ENCODE assay signal across 30 cellular contexts in the genomic region with DNA sequence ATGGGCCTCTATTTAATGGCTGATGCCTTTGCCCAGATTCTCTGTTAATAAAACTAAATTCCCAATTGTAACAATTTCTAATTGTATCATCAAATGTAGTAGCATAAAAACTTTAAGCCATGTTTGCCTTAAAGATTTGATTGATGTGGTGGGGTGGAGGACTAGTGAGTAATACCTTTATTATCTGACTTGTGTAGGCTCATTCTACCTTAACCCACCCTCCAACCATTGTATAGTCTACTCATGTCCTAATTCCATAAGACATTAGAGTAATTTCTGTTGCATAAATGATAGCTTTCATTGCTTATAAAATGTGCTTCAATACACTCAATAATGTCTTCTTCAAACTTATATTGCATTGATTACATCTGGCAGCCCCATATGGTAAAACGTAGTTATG.
"Had no signal": no experiment of that assay in that cellular context is flagged by ENCODE, and none has a peak within 500 bp of the region (broad histone marks: within the 10 kb centered on the region; RNA-seq: fewer than 3 reads in every experiment).

No MANE protein-coding gene starts in this region.

- H3K4me1 ChIP-seq: ascending aorta had no signal

- H3K9me3 Mint-ChIP-seq: activated B cell treated with CpG ODN at 0.5 μM for 24 hours; activated naive CD4-positive, alpha-beta T cell treated with anti-CD3 and anti-CD28 coated beads, Interleukin-2, amount 10 ng/mL, durations not matched to agents 7 days and 5 days; activated naive CD4-positive, alpha-beta T cell treated with anti-CD3 and anti-CD28 coated beads, Interleukin-2, amount 50 U/mL, for 24 hours; T-helper 1 cell treated with Interleukin-12 subunit alpha and Interleukin-12 subunit beta and Interleukin-4 antibody, amounts not matched to agents 30 μg/mL and 1 μg/mL, for 36 hours had no signal

- H3K27me3 Mint-ChIP-seq: activated B cell treated with CpG ODN at 0.5 μM for 24 hours; activated naive CD4-positive, alpha-beta T cell treated with anti-CD3 and anti-CD28 coated beads, Interleukin-2, amount 50 U/mL, for 24 hours; activated naive CD8-positive, alpha-beta T cell treated with anti-CD3 and anti-CD28 coated beads, Interleukin-2, amount 50 U/mL, for 24 hours; activated T-cell treated with anti-CD3 and anti-CD28 coated beads, Interleukin-2, amount 50 U/mL, for 24 hours had no signal

- H3K36me3 ChIP-seq: ascending aorta had no signal

- H3K4me3 ChIP-seq: ascending aorta had no signal

- H3K27ac Mint-ChIP-seq: activated CD4-positive, alpha-beta memory T cell treated with anti-CD3 and anti-CD28 coated beads, Interleukin-2, amount 10 ng/mL, durations not matched to agents 7 days and 5 days; activated CD4-positive, alpha-beta T cell treated with anti-CD3 and anti-CD28 coated beads, Interleukin-2, amount 10 ng/mL, durations not matched to agents 24 days and 14 days; activated CD8-positive, alpha-beta memory T cell treated with anti-CD3 and anti-CD28 coated beads, Interleukin-2, amount 10 ng/mL, durations not matched to agents 7 days and 5 days; activated CD8-positive, alpha-beta T cell treated with anti-CD3 and anti-CD28 coated beads, Interleukin-2, amount 10 ng/mL, durations not matched to agents 7 days and 5 days; activated naive CD4-positive, alpha-beta T cell treated with anti-CD3 and anti-CD28 coated beads, Interleukin-2, amount 10 ng/mL, durations not matched to agents 7 days and 5 days; activated naive CD4-positive, alpha-beta T cell treated with anti-CD3 and anti-CD28 coated beads, Interleukin-2, amount 50 U/mL, for 24 hours; activated naive CD8-positive, alpha-beta T cell; activated naive CD8-positive, alpha-beta T cell treated with anti-CD3 and anti-CD28 coated beads, Interleukin-2, amount 10 ng/mL, durations not matched to agents 7 days and 5 days; activated naive CD8-positive, alpha-beta T cell treated with anti-CD3 and anti-CD28 coated beads, Interleukin-2, amount 50 U/mL, for 24 hours; activated T-cell treated with anti-CD3 and anti-CD28 coated beads, Interleukin-2, amount 50 U/mL, for 24 hours; T-helper 1 cell treated with Interleukin-12 subunit alpha and Interleukin-12 subunit beta and Interleukin-4 antibody, amounts not matched to agents 30 μg/mL and 1 μg/mL, for 36 hours; T-helper 2 cell treated with Interferon-gamma antibody and Interleukin-4, amounts not matched to agents 5 μg/mL and 100 μg/mL, for 36 hours had no signal

- DNase-seq: activated B cell treated with CpG ODN at 0.5 μM for 24 hours; activated CD4-positive, alpha-beta memory T cell treated with anti-CD3 and anti-CD28 coated beads, Interleukin-2, amount 10 ng/mL, durations not matched to agents 7 days and 5 days; activated CD4-positive, alpha-beta T cell treated with anti-CD3 and anti-CD28 coated beads for 4 hours; activated CD4-positive, alpha-beta T cell treated with anti-CD3 and anti-CD28 coated beads, Interleukin-2, amount 10 ng/mL, durations not matched to agents 24 days and 14 days; activated CD4-positive, alpha-beta T cell treated with anti-CD3 and anti-CD28 coated beads, Interleukin-2, amount 50 U/mL, for 48 hours; activated CD4-positive, CD25-positive, alpha-beta regulatory T cell treated with anti-CD3 and anti-CD28 coated beads, Interleukin-2, amount 50 U/mL, for 72 hours; activated CD8-positive, alpha-beta memory T cell treated with anti-CD3 and anti-CD28 coated beads for 24 hours; activated CD8-positive, alpha-beta memory T cell treated with anti-CD3 and anti-CD28 coated beads, Interleukin-2, amount 10 ng/mL, durations not matched to agents 7 days and 5 days; activated CD8-positive, alpha-beta memory T cell treated with anti-CD3 and anti-CD28 coated beads, Interleukin-2, amount 50 U/mL, for 48 hours; activated CD8-positive, alpha-beta T cell treated with anti-CD3 and anti-CD28 coated beads, Interleukin-2, amount 10 ng/mL, durations not matched to agents 7 days and 5 days; activated effector memory CD4-positive, alpha-beta T cell treated with anti-CD3 and anti-CD28 coated beads, Interleukin-2, amount 50 U/mL, for 16 hours; activated naive CD4-positive, alpha-beta T cell treated with anti-CD3 and anti-CD28 coated beads, Interleukin-2, amount 10 ng/mL, durations not matched to agents 7 days and 5 days; activated naive CD4-positive, alpha-beta T cell treated with Interleukin-2 at 50 U/mL for 16 hours; activated naive CD8-positive, alpha-beta T cell treated with anti-CD3 and anti-CD28 coated beads, Interleukin-2, amount 10 ng/mL, durations not matched to agents 7 days and 5 days; activated naive CD8-positive, alpha-beta T cell treated with anti-CD3 and anti-CD28 coated beads, Interleukin-2, amount 50 U/mL, for 24 hours; activated T-cell treated with anti-CD3 and anti-CD28 coated beads, Interleukin-2, amount 50 U/mL, for 24 hours; activated T-cell treated with anti-CD3 and anti-CD28 coated beads, Interleukin-2, amount 50 U/mL, for 48 hours; amygdala; anterior cingulate cortex; central memory CD4-positive, alpha-beta T cell; T-helper 1 cell; T-helper 2 cell; T-helper 9 cell had no signal

- ATAC-seq: activated CD8-positive, alpha-beta memory T cell treated with anti-CD3 and anti-CD28 coated beads, Interleukin-2, amount 10 ng/mL, durations not matched to agents 7 days and 5 days; activated CD8-positive, alpha-beta T cell treated with anti-CD3 and anti-CD28 coated beads, Interleukin-2, amount 10 ng/mL, durations not matched to agents 7 days and 5 days; activated naive CD8-positive, alpha-beta T cell treated with anti-CD3 and anti-CD28 coated beads, Interleukin-2, amount 50 U/mL, for 24 hours had no signal

- H3K36me3 Mint-ChIP-seq: activated CD8-positive, alpha-beta memory T cell treated with anti-CD3 and anti-CD28 coated beads, Interleukin-2, amount 10 ng/mL, durations not matched to agents 7 days and 5 days; activated naive CD4-positive, alpha-beta T cell treated with anti-CD3 and anti-CD28 coated beads, Interleukin-2, amount 10 ng/mL, durations not matched to agents 7 days and 5 days; activated naive CD8-positive, alpha-beta T cell treated with anti-CD3 and anti-CD28 coated beads, Interleukin-2, amount 10 ng/mL, durations not matched to agents 7 days and 5 days; brain had no signal

- H3K9me3 ChIP-seq: ascending aorta had no signal

- H3K27ac ChIP-seq: ascending aorta, VCaP had no signal

- H3K4me1 Mint-ChIP-seq: activated CD4-positive, alpha-beta memory T cell treated with anti-CD3 and anti-CD28 coated beads, Interleukin-2, amount 10 ng/mL, durations not matched to agents 7 days and 5 days; activated naive CD4-positive, alpha-beta T cell treated with anti-CD3 and anti-CD28 coated beads, Interleukin-2, amount 10 ng/mL, durations not matched to agents 7 days and 5 days; brain had no signal

- H3K4me3 Mint-ChIP-seq: activated B cell treated with CpG ODN at 0.5 μM for 24 hours; activated CD4-positive, alpha-beta memory T cell treated with anti-CD3 and anti-CD28 coated beads, Interleukin-2, amount 10 ng/mL, durations not matched to agents 7 days and 5 days; activated CD4-positive, alpha-beta T cell treated with anti-CD3 and anti-CD28 coated beads, Interleukin-2, amount 10 ng/mL, durations not matched to agents 24 days and 14 days; activated CD8-positive, alpha-beta memory T cell treated with anti-CD3 and anti-CD28 coated beads, Interleukin-2, amount 10 ng/mL, durations not matched to agents 7 days and 5 days; activated CD8-positive, alpha-beta T cell treated with anti-CD3 and anti-CD28 coated beads, Interleukin-2, amount 10 ng/mL, durations not matched to agents 7 days and 5 days; activated naive CD4-positive, alpha-beta T cell treated with anti-CD3 and anti-CD28 coated beads, Interleukin-2, amount 10 ng/mL, durations not matched to agents 7 days and 5 days; activated naive CD4-positive, alpha-beta T cell treated with anti-CD3 and anti-CD28 coated beads, Interleukin-2, amount 50 U/mL, for 24 hours; activated naive CD8-positive, alpha-beta T cell; activated naive CD8-positive, alpha-beta T cell treated with anti-CD3 and anti-CD28 coated beads, Interleukin-2, amount 10 ng/mL, durations not matched to agents 7 days and 5 days; activated naive CD8-positive, alpha-beta T cell treated with anti-CD3 and anti-CD28 coated beads, Interleukin-2, amount 50 U/mL, for 24 hours; activated T-cell treated with anti-CD3 and anti-CD28 coated beads, Interleukin-2, amount 50 U/mL, for 24 hours; brain; T-helper 1 cell treated with Interleukin-12 subunit alpha and Interleukin-12 subunit beta and Interleukin-4 antibody, amounts not matched to agents 30 μg/mL and 1 μg/mL, for 36 hours; T-helper 2 cell treated with Interferon-gamma antibody and Interleukin-4, amounts not matched to agents 5 μg/mL and 100 μg/mL, for 36 hours had no signal

- H3K27me3 ChIP-seq: ascending aorta had no signal
